ENCODE assay signal across 3 cellular contexts in genomic region chr15:43126358-43126757, GRCh38.
A peak's percentile ranks its signal among the peaks of the same experiment; 100 is the strongest.
TF ChIP-seq lines count a peak whose summit lies in the region.

No MANE protein-coding gene starts in this region.

TF ChIP-seq in GM12891, 5 proteins besides CTCF, POLR2A, EP300 and RAD21:
- TF ChIP-seq PAX5 (IDR thresholded peaks at IDR 0.05; ENCODE audit: insufficient read depth, low read length, severe bottlenecking) (no peak), SPI1 (IDR thresholded peaks at IDR 0.05; ENCODE audit: low read depth, low read length) (no peak), TAF1 (IDR thresholded peaks at IDR 0.05; ENCODE audit: low read depth, low read length) (no peak), POU2F2 (IDR thresholded peaks at IDR 0.05; ENCODE audit: low read depth, low read length) (no peak), POLR2AphosphoS5 (IDR thresholded peaks at IDR 0.05; ENCODE audit: low read depth, low read length) (no peak)

TF ChIP-seq in K562, 482 proteins besides CTCF, POLR2A, EP300 and RAD21:
- TF ChIP-seq PHB (CRISPR knock-in tag; IDR thresholded peaks at IDR 0.05) (no peak), SLC30A9 (CRISPR knock-in tag; IDR thresholded peaks at IDR 0.05) (no peak), CEBPB (tag; IDR thresholded peaks at IDR 0.05) (0 out of 2 replicates have a peak, but pooled peaks have one; percentile 16), POLR2H (tag; IDR thresholded peaks at IDR 0.05; ENCODE audit: low read depth) (no peak), ZC3H8 (IDR thresholded peaks at IDR 0.05) (no peak), XRCC4 (IDR thresholded peaks at IDR 0.05; ENCODE audit: extremely low read depth, insufficient read depth, insufficient read length) (no peak), ZZZ3 (IDR thresholded peaks at IDR 0.05) (no peak)
- TF ChIP-seq, protein P1, sequence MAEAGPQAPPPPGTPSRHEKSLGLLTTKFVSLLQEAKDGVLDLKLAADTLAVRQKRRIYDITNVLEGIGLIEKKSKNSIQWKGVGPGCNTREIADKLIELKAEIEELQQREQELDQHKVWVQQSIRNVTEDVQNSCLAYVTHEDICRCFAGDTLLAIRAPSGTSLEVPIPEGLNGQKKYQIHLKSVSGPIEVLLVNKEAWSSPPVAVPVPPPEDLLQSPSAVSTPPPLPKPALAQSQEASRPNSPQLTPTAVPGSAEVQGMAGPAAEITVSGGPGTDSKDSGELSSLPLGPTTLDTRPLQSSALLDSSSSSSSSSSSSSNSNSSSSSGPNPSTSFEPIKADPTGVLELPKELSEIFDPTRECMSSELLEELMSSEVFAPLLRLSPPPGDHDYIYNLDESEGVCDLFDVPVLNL (CRISPR knock-in tag; IDR thresholded peaks at IDR 0.05; ENCODE audit: low read depth) = no peak

TF ChIP-seq in SK-N-SH treated with all-trans-retinoic acid at 6 μM for 48 hours, 23 proteins besides CTCF, POLR2A, EP300 and RAD21:
- TF ChIP-seq PPARA (CRISPR knock-in tag; IDR thresholded peaks at IDR 0.05; ENCODE audit: borderline replicate concordance) = no peak
- TF ChIP-seq, protein P2, sequence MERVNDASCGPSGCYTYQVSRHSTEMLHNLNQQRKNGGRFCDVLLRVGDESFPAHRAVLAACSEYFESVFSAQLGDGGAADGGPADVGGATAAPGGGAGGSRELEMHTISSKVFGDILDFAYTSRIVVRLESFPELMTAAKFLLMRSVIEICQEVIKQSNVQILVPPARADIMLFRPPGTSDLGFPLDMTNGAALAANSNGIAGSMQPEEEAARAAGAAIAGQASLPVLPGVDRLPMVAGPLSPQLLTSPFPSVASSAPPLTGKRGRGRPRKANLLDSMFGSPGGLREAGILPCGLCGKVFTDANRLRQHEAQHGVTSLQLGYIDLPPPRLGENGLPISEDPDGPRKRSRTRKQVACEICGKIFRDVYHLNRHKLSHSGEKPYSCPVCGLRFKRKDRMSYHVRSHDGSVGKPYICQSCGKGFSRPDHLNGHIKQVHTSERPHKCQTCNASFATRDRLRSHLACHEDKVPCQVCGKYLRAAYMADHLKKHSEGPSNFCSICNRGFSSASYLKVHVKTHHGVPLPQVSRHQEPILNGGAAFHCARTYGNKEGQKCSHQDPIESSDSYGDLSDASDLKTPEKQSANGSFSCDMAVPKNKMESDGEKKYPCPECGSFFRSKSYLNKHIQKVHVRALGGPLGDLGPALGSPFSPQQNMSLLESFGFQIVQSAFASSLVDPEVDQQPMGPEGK (CRISPR knock-in tag; IDR thresholded peaks at IDR 0.05; ENCODE audit: borderline replicate concordance) = no peak
- no peak for TF ChIP-seq OSR1 (CRISPR knock-in tag; IDR thresholded peaks at IDR 0.05)
- no peak for TF ChIP-seq ISL1 (CRISPR knock-in tag; IDR thresholded peaks at IDR 0.05)
- TF ChIP-seq ESRRG (CRISPR knock-in tag; IDR thresholded peaks at IDR 0.05) = no peak
- TF ChIP-seq ARNTL (CRISPR knock-in tag; IDR thresholded peaks at IDR 0.05; ENCODE audit: borderline replicate concordance, low read depth) = no peak
- TF ChIP-seq ZC3H10 (CRISPR knock-in tag; IDR thresholded peaks at IDR 0.05) = no peak
- no peak for TF ChIP-seq ZFP3 (CRISPR knock-in tag; IDR thresholded peaks at IDR 0.05)
- TF ChIP-seq ZNF8 (CRISPR knock-in tag; IDR thresholded peaks at IDR 0.05) = no peak
- TF ChIP-seq CREB5 (CRISPR knock-in tag; IDR thresholded peaks at IDR 0.05; ENCODE audit: low read depth) = no peak
- no peak for TF ChIP-seq BACH2 (CRISPR knock-in tag; IDR thresholded peaks at IDR 0.05; ENCODE audit: borderline replicate concordance)
- TF ChIP-seq, protein P3, sequence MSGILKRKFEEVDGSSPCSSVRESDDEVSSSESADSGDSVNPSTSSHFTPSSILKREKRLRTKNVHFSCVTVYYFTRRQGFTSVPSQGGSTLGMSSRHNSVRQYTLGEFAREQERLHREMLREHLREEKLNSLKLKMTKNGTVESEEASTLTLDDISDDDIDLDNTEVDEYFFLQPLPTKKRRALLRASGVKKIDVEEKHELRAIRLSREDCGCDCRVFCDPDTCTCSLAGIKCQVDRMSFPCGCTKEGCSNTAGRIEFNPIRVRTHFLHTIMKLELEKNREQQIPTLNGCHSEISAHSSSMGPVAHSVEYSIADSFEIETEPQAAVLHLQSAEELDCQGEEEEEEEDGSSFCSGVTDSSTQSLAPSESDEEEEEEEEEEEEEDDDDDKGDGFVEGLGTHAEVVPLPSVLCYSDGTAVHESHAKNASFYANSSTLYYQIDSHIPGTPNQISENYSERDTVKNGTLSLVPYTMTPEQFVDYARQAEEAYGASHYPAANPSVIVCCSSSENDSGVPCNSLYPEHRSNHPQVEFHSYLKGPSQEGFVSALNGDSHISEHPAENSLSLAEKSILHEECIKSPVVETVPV (CRISPR knock-in tag; IDR thresholded peaks at IDR 0.05) = no peak
- no peak for TF ChIP-seq RARB (CRISPR knock-in tag; IDR thresholded peaks at IDR 0.05)
- TF ChIP-seq TSHZ2 (CRISPR knock-in tag; IDR thresholded peaks at IDR 0.05) = no peak
- TF ChIP-seq ZNF70 (CRISPR knock-in tag; IDR thresholded peaks at IDR 0.05) = no peak
- no peak for TF ChIP-seq ZNF565 (CRISPR knock-in tag; conservative IDR thresholded peaks at IDR 0.05; ENCODE audit: low read depth)
- no peak for TF ChIP-seq SNAI2 (CRISPR knock-in tag; IDR thresholded peaks at IDR 0.05)
- TF ChIP-seq TOX (CRISPR knock-in tag; IDR thresholded peaks at IDR 0.05; ENCODE audit: borderline replicate concordance) = no peak
- TF ChIP-seq TCF4 (CRISPR knock-in tag; IDR thresholded peaks at IDR 0.05; ENCODE audit: borderline replicate concordance) = no peak
